Comparison of ENCODE assay signal across 14 cellular contexts in genomic region chr20:8331740-8332412, GRCh38.
DNase-seq lines count a peak whose midpoint lies in the region; ATAC-seq and TF ChIP-seq lines count a peak whose summit lies in the region.
"Had no signal": no experiment of that assay in that cellular context is flagged by ENCODE, and none has a peak within 500 bp of the region (broad histone marks: within the 10 kb centered on the region; RNA-seq: fewer than 3 reads in every experiment).

No MANE protein-coding gene starts in this region.

- no peak overlapping the region for H3K27ac ChIP-seq in left ventricle myocardium inferior (replicated peaks)
- no peak overlapping the region for H3K27ac ChIP-seq in right atrium auricular region
- no peak overlapping the region for H3K27ac ChIP-seq in uterus
- H3K27ac ChIP-seq: A549 had no signal

- no peaks in the 10 kb centered on the region for H3K27me3 ChIP-seq in left ventricle myocardium inferior (ENCODE audit: low read depth)
- no peaks in the 10 kb centered on the region for H3K27me3 ChIP-seq in right atrium auricular region
- no peaks in the 10 kb centered on the region for H3K27me3 ChIP-seq in uterus

- intact Hi-C loops in left ventricle myocardium inferior (cut with micrococcal nuclease) (no loop called here), left ventricle myocardium superior (cut with micrococcal nuclease) (no loop called here), uterus (cut with DNase I; ENCODE audit: low total_unique reads) (no loop called here)

- H3K36me3 ChIP-seq in left ventricle myocardium inferior (no peaks in the 10 kb centered on the region), right atrium auricular region (no peaks in the 10 kb centered on the region), uterus (no peaks in the 10 kb centered on the region)

- H3K9me3 ChIP-seq in left ventricle myocardium inferior (replicated peaks) (no peaks in the 10 kb centered on the region), right atrium auricular region (no peaks in the 10 kb centered on the region), uterus (no peaks in the 10 kb centered on the region)
- H3K9me3 ChIP-seq: A549 had no signal

- H3K4me3 ChIP-seq in left ventricle myocardium inferior (no peak overlapping the region), right atrium auricular region (no peak overlapping the region), uterus (no peak overlapping the region)
- H3K4me3 ChIP-seq: A549 had no signal

- ATAC-seq in left ventricle myocardium superior (peak; percentile 42), HG03565 (IDR thresholded peaks at IDR 0.05; ENCODE audit: unreplicated experiment) (no peak), left lobe of liver (no peak)
- ATAC-seq: A549; stimulated activated naive CD8-positive, alpha-beta T cell treated with anti-CD3 and anti-CD28 coated beads, Interleukin-15, Interleukin-2, amounts not matched to agents 100 U/mL and 50 U/mL, for 24 hours had no signal

- DNase-seq in left ventricle myocardium inferior (peak; percentile 19), right atrium auricular region (ENCODE audit: low spot score) (no peak), amniotic epithelial cell (ENCODE audit: low read depth) (peak; percentile 69), left ventricle myocardium superior (peak; percentile 28), uterus (peak; percentile 17 to 19), GF-D8 (lab: John Stamatoyannopoulos, UW) (no peak), left lobe of liver (ENCODE audit: low spot score) (no peak)
- DNase-seq: activated naive CD4-positive, alpha-beta T cell treated with anti-CD3 and anti-CD28 coated beads, Interleukin-2, amount 10 ng/mL, durations not matched to agents 7 days and 5 days; natural killer cell; NCI-H774; stimulated activated naive CD8-positive, alpha-beta T cell treated with anti-CD3 and anti-CD28 coated beads, Interleukin-15, Interleukin-2, amounts not matched to agents 100 U/mL and 50 U/mL, for 24 hours; SW 1271 had no signal

- TF ChIP-seq CTCF in left ventricle myocardium inferior (IDR thresholded peaks at IDR 0.05; ENCODE audit: borderline replicate concordance): no peak
- no peak for TF ChIP-seq CTCF in right atrium auricular region (IDR thresholded peaks at IDR 0.05)
- no peak for TF ChIP-seq CTCF in uterus (IDR thresholded peaks at IDR 0.05)

- H3K4me1 ChIP-seq in left ventricle myocardium inferior: no peaks in the 10 kb centered on the region
- peaks cover 0 to 5% of the 10 kb centered on the region in 2 donors for H3K4me1 ChIP-seq in right atrium auricular region
- H3K4me1 ChIP-seq in uterus: no peaks in the 10 kb centered on the region
- H3K4me1 ChIP-seq: A549 had no signal

- no peak for TF ChIP-seq POLR2A in uterus (IDR thresholded peaks at IDR 0.05)

Comparison
In these comparisons a context has a peak if more than half of its experiments do, and no peak if none do; other contexts are left out.
1. DNase-seq: peak in left ventricle myocardium inferior (single experiment), amniotic epithelial cell (single experiment), left ventricle myocardium superior (single experiment) and uterus (2 of 2); none in right atrium auricular region (single experiment), GF-D8 (single experiment) and left lobe of liver (single experiment).